8 cellular contexts compared by ENCODE assay signal in genomic region chr12:12505544-12506501, GRCh38. TPM values are rescaled to one million over a fixed set of nuclear protein-coding genes. Genes with fewer than 3 reads are reported as not detected.
DNase-seq lines count a peak whose midpoint lies in the region; ATAC-seq and TF ChIP-seq lines count a peak whose summit lies in the region.

No MANE protein-coding gene starts in this region.

- TF ChIP-seq CTCF in AG09319 (IDR thresholded peaks at IDR 0.05; ENCODE audit: low read depth, low read length) = no peak
- TF ChIP-seq CTCF in right atrium auricular region (IDR thresholded peaks at IDR 0.05) = no peak

- ATAC-seq in GM18870 (IDR thresholded peaks at IDR 0.05; ENCODE audit: unreplicated experiment) = peak; percentile 88
- ATAC-seq in HG03064 (IDR thresholded peaks at IDR 0.05; ENCODE audit: low read depth, unreplicated experiment) = peak; percentile 75
- ATAC-seq in activated T-helper 17 cell treated with anti-CD3 and anti-CD28 coated beads, Interleukin-2, amount 50 U/mL, for 72 hours (replicated peaks) = peak; percentile 77
- ATAC-seq in stimulated activated memory B cell treated with anti-CD40 and anti-IgM and Interleukin-4, amounts not matched to agents 10 μg/mL and 1 μg/mL and 100 μg/mL, for 72 hours = peak; percentile 95

- no peaks in the 10 kb centered on the region for H3K27me3 ChIP-seq in right atrium auricular region

- H3K9me3 ChIP-seq in right atrium auricular region = no peaks in the 10 kb centered on the region

- peak overlapping the region; percentile 19 to 38 for H3K4me3 ChIP-seq in right atrium auricular region

- H3K36me3 ChIP-seq in right atrium auricular region = no peaks in the 10 kb centered on the region

- H3K27me3 Mint-ChIP-seq in activated T-helper 17 cell treated with anti-CD3 and anti-CD28 coated beads, Interleukin-2, amount 50 U/mL, for 72 hours = no peaks in the 10 kb centered on the region
- no peaks in the 10 kb centered on the region for H3K27me3 Mint-ChIP-seq in stimulated activated memory B cell treated with anti-CD40 and anti-IgM and Interleukin-4, amounts not matched to agents 10 μg/mL and 1 μg/mL and 100 μg/mL, for 72 hours

- H3K36me3 Mint-ChIP-seq in activated T-helper 17 cell treated with anti-CD3 and anti-CD28 coated beads, Interleukin-2, amount 50 U/mL, for 72 hours (ENCODE audit: low read depth) = peaks cover 57% of the 10 kb centered on the region
- H3K36me3 Mint-ChIP-seq in stimulated activated memory B cell treated with anti-CD40 and anti-IgM and Interleukin-4, amounts not matched to agents 10 μg/mL and 1 μg/mL and 100 μg/mL, for 72 hours = no peaks in the 10 kb centered on the region

- DNase-seq in AG09319 (ENCODE audit: extremely low read depth, low read depth) (peak; percentile 62), right atrium auricular region (ENCODE audit: low spot score) (no peak), NCI-H524 treated with DMSO at 0.1 percent for 48 hours (lab: John Stamatoyannopoulos, UW) (no peak)
- no peak for DNase-seq in activated CD8-positive, alpha-beta memory T cell treated with anti-CD3 and anti-CD28 coated beads for 24 hours

- H3K4me1 ChIP-seq in right atrium auricular region = peaks cover 0 to 43% of the 10 kb centered on the region in 2 donors

- peak overlapping the region; percentile 72 to 78 for H3K27ac ChIP-seq in right atrium auricular region

- H3K4me1 Mint-ChIP-seq in activated T-helper 17 cell treated with anti-CD3 and anti-CD28 coated beads, Interleukin-2, amount 50 U/mL, for 72 hours = peaks cover 44% of the 10 kb centered on the region
- peaks cover 38% of the 10 kb centered on the region for H3K4me1 Mint-ChIP-seq in stimulated activated memory B cell treated with anti-CD40 and anti-IgM and Interleukin-4, amounts not matched to agents 10 μg/mL and 1 μg/mL and 100 μg/mL, for 72 hours

- H3K4me3 Mint-ChIP-seq in activated T-helper 17 cell treated with anti-CD3 and anti-CD28 coated beads, Interleukin-2, amount 50 U/mL, for 72 hours = peak overlapping the region; percentile 84
- peak overlapping the region; percentile 25 for H3K4me3 Mint-ChIP-seq in stimulated activated memory B cell treated with anti-CD40 and anti-IgM and Interleukin-4, amounts not matched to agents 10 μg/mL and 1 μg/mL and 100 μg/mL, for 72 hours

- no peak overlapping the region for H3K27ac Mint-ChIP-seq in activated T-helper 17 cell treated with anti-CD3 and anti-CD28 coated beads, Interleukin-2, amount 50 U/mL, for 72 hours
- peak overlapping the region; percentile 84 for H3K27ac Mint-ChIP-seq in stimulated activated memory B cell treated with anti-CD40 and anti-IgM and Interleukin-4, amounts not matched to agents 10 μg/mL and 1 μg/mL and 100 μg/mL, for 72 hours

- H3K9me3 Mint-ChIP-seq in activated T-helper 17 cell treated with anti-CD3 and anti-CD28 coated beads, Interleukin-2, amount 50 U/mL, for 72 hours = no peaks in the 10 kb centered on the region
- H3K9me3 Mint-ChIP-seq in stimulated activated memory B cell treated with anti-CD40 and anti-IgM and Interleukin-4, amounts not matched to agents 10 μg/mL and 1 μg/mL and 100 μg/mL, for 72 hours = no peaks in the 10 kb centered on the region

RNA-seq across cellular contexts. Expression of gene DUSP16, which starts 56.8 kb away (rescaled TPM):
- total RNA-seq in activated T-helper 17 cell treated with anti-CD3 and anti-CD28 coated beads, Interleukin-2, amount 50 U/mL, for 72 hours = 100 to 1,000 TPM in 1 of 2 donors, 10 to 100 TPM in 1; 68.8 to 125 TPM
- total RNA-seq in right atrium auricular region = 10 to 100 TPM in 1 of 2 donors, 1 to 10 TPM in 1; 9.6 to 18.7 TPM
